ENCODE assay signal across 1 cellular context in genomic region chr5:173742432-173742816, GRCh38.
TF ChIP-seq lines count a peak whose summit lies in the region.

No MANE protein-coding gene starts in this region.

TF ChIP-seq in GM12878, 131 proteins besides CTCF, POLR2A, EP300 and RAD21 (continued from another document):
- TF ChIP-seq, protein P1, sequence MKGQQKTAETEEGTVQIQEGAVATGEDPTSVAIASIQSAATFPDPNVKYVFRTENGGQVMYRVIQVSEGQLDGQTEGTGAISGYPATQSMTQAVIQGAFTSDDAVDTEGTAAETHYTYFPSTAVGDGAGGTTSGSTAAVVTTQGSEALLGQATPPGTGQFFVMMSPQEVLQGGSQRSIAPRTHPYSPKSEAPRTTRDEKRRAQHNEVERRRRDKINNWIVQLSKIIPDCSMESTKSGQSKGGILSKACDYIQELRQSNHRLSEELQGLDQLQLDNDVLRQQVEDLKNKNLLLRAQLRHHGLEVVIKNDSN (IDR thresholded peaks at IDR 0.05; ENCODE audit: borderline replicate concordance, extremely low read length, insufficient read depth, low read depth, low read length) = no peak
- TF ChIP-seq ATF2 (IDR thresholded peaks at IDR 0.05; ENCODE audit: low read length) (no peak), NFXL1 (IDR thresholded peaks at IDR 0.05; ENCODE audit: borderline replicate concordance) (no peak), MYB (IDR thresholded peaks at IDR 0.05; ENCODE audit: borderline replicate concordance, low read depth, low read length) (no peak), NKRF (conservative IDR thresholded peaks at IDR 0.05) (no peak), PRDM15 (CRISPR knock-in tag; IDR thresholded peaks at IDR 0.05) (no peak), YBX1 (IDR thresholded peaks at IDR 0.05) (no peak), SMC3 (IDR thresholded peaks at IDR 0.05; ENCODE audit: borderline replicate concordance, low read length) (no peak)
TF ChIP-seq in GM12878: peak in this region for 14.
